ENCODE assay signal across 8 cellular contexts in the genomic region with DNA sequence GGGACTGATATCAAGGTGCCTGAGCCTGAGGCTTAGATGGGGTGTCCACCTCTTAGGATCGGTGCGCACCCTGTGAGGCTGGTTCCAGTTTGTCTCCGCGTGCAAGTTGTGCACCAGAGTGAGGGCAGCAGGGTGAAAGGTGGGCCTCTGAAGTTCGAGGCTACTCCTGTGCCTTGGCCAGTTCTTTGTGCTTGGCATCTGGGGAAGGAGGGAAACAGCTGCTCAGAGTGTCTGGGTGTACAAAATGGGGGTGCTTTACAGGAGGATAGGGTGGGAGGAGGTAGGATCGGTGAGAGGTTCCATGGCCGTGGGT. TPM values are rescaled to one million over a fixed set of nuclear protein-coding genes. Genes with fewer than 3 reads are reported as not detected.
DNase-seq lines count a peak whose midpoint lies in the region; ATAC-seq and TF ChIP-seq lines count a peak whose summit lies in the region.

No MANE protein-coding gene starts in this region.

- H3K27me3 ChIP-seq in SK-N-SH (ENCODE audit: insufficient read depth) = no peaks in the 10 kb centered on the region
- H3K27me3 ChIP-seq in gastrocnemius medialis = no peaks in the 10 kb centered on the region

- H3K36me3 ChIP-seq in SK-N-SH (replicated peaks in 1 of 2; ENCODE audit: control insufficient read depth in 1 of 2, insufficient read depth in 2 of 2, low read length in 1 of 2) = peaks cover 3% of the 10 kb centered on the region in 2 experiments
- no peaks in the 10 kb centered on the region for H3K36me3 ChIP-seq in gastrocnemius medialis

- H3K4me1 ChIP-seq in SK-N-SH (ENCODE audit: control insufficient read depth in 1 of 2, insufficient read depth in 2 of 2, low read depth in 1 of 2, low read length in 1 of 2) (peaks cover 0 to 9% of the 10 kb centered on the region in 2 experiments; a peak in 3 of 4 replicates), gastrocnemius medialis (peaks cover 45 to 52% of the 10 kb centered on the region in 2 donors)

- in situ Hi-C loops in gastrocnemius medialis (cut with MboI; ENCODE audit: low sequenced_read_pairs in 4 of 4) = loop anchor here in 1 of 4 donors (25.0 kb wide), 1 partner anchor 450 kb away; a partner anchor contains a TSS

- H3K27ac ChIP-seq in SK-N-SH (ENCODE audit: low read depth in 2 of 2, low read length in 1 of 2) (no peak overlapping the region), gastrocnemius medialis (peak overlapping the region; percentile 89 to 94 (median 90))

- CTCF ChIA-PET in SK-N-SH (lab: Yijun Ruan, JAX) = interaction anchor here (1.0 to 3.3 kb wide), 5 partner anchors 9 to 251 kb away, joined by 5 to 17 read pairs (median 7); a partner anchor contains a TSS

- ATAC-seq in GM18909 (IDR thresholded peaks at IDR 0.05; ENCODE audit: poor library complexity, unreplicated experiment) (peak; percentile 18), gastrocnemius medialis (no peak)

- TF ChIP-seq CTCF in SK-N-SH (IDR thresholded peaks at IDR 0.05) = no peak
- no peak for TF ChIP-seq CTCF in fibroblast of villous mesenchyme (IDR thresholded peaks at IDR 0.05; ENCODE audit: insufficient read depth, low read depth, low read length)
- no peak for TF ChIP-seq CTCF in gastrocnemius medialis (IDR thresholded peaks at IDR 0.05 in 4 of 5, conservative IDR thresholded peaks at IDR 0.05 in 1 of 5)

- H3F3A ChIP-seq in SK-N-SH (replicated peaks; ENCODE audit: insufficient read depth) = no peaks in the 10 kb centered on the region

- DNase-seq in SK-N-SH (no peak), fibroblast of villous mesenchyme (ENCODE audit: low read depth) (no peak), gastrocnemius medialis (no peak), NCI-H1694 (lab: John Stamatoyannopoulos, UW) (no peak), RKO (ENCODE audit: low spot score) (no peak), posterior vena cava (ENCODE audit: low spot score) (no peak)
- DNase-seq in activated CD4-positive, CD25-positive, alpha-beta regulatory T cell (lab: John Stamatoyannopoulos, UW) = no peak

- peaks cover 32% of the 10 kb centered on the region for H3K79me2 ChIP-seq in SK-N-SH (ENCODE audit: insufficient read depth)

- TF ChIP-seq EP300 in SK-N-SH (IDR thresholded peaks at IDR 0.05; ENCODE audit: borderline replicate concordance in 1 of 2, low read depth in 1 of 2, low read length in 1 of 2) = no peak

- H3K9me3 ChIP-seq in SK-N-SH (no peaks in the 10 kb centered on the region), gastrocnemius medialis (no peaks in the 10 kb centered on the region)

- H4K20me1 ChIP-seq in SK-N-SH (ENCODE audit: insufficient read depth) = no peaks in the 10 kb centered on the region; the same call in 1 of the 2 replicates

- no peaks in the 10 kb centered on the region for H3K9me2 ChIP-seq in SK-N-SH

- H2AFZ ChIP-seq in SK-N-SH (ENCODE audit: low read depth) = peak overlapping the region; percentile 95

- intact Hi-C loops in gastrocnemius medialis (cut with DNase I; ENCODE audit: low total_unique reads) (loop anchor here (10.0 kb wide), 4 partner anchors 798 to 1518 kb away; a partner anchor contains a TSS), posterior vena cava (cut with DNase I) (no loop called here)

- POLR2A ChIA-PET in SK-N-SH (lab: Yijun Ruan, JAX) = no interaction called here

- peak overlapping the region; percentile 65 for H3K9ac ChIP-seq in SK-N-SH

- no peak for TF ChIP-seq RAD21 in SK-N-SH (IDR thresholded peaks at IDR 0.05; ENCODE audit: low read length)

- H3K4me2 ChIP-seq in SK-N-SH = peak overlapping the region; percentile 95

- TF ChIP-seq POLR2A in gastrocnemius medialis (IDR thresholded peaks at IDR 0.05) = no peak

- 32% methylated on average over 7 of the region's 7 CpGs for WGBS in SK-N-SH (ENCODE audit: low lambda C conversion rate)

- H3K4me3 ChIP-seq in SK-N-SH (ENCODE audit: low read depth in 2 of 2, low read length in 1 of 2) (peak overlapping the region; percentile 93 to 95), fibroblast of villous mesenchyme (ENCODE audit: low read depth, low read length) (peak overlapping the region; percentile 87), gastrocnemius medialis (peak overlapping the region; percentile 70 to 87 (median 82))

TF ChIP-seq in SK-N-SH, 30 proteins besides CTCF, POLR2A, EP300 and RAD21:
- TF ChIP-seq, protein P1, sequence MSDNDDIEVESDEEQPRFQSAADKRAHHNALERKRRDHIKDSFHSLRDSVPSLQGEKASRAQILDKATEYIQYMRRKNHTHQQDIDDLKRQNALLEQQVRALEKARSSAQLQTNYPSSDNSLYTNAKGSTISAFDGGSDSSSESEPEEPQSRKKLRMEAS (IDR thresholded peaks at IDR 0.05; ENCODE audit: low read depth) = 0 out of 2 replicates have a peak, but pooled peaks have one; percentile 25
- TF ChIP-seq ELF1 (IDR thresholded peaks at IDR 0.05) = no peak

RNA-seq across cellular contexts. Expression of a gene that starts 0.8 kb away (rescaled TPM):
- polyA plus RNA-seq in SK-N-SH (2012; rRNA removed) = 12.8 and 15.9 TPM in 2 replicates
- polyA plus RNA-seq in SK-N-SH (2012; cell fraction: cytosol; rRNA removed) = 11.0 and 11.7 TPM in 2 replicates
- 25.7 and 55.8 TPM in 2 replicates for polyA plus RNA-seq in SK-N-SH (2012; cell fraction: nucleus; rRNA removed)
- total RNA-seq in fibroblast of villous mesenchyme (86.7 and 92.8 TPM in 2 replicates), gastrocnemius medialis (10 to 100 TPM; 37.2 to 64.1 (median 51.2) TPM), posterior vena cava (10 to 100 TPM; 58.8 to 66.8 TPM)

Comparison
In these comparisons a context has a peak if more than half of its experiments do, and no peak if none do; other contexts are left out.
1. H3K27ac ChIP-seq: peak in gastrocnemius medialis (4 of 4); none in SK-N-SH (0 of 2).
2. Peak in every context shown above with its lines, with median percentiles within 50 percentile points of each other: H3K4me3 ChIP-seq.